ENCODE assay signal across 8 cellular contexts in the genomic region with DNA sequence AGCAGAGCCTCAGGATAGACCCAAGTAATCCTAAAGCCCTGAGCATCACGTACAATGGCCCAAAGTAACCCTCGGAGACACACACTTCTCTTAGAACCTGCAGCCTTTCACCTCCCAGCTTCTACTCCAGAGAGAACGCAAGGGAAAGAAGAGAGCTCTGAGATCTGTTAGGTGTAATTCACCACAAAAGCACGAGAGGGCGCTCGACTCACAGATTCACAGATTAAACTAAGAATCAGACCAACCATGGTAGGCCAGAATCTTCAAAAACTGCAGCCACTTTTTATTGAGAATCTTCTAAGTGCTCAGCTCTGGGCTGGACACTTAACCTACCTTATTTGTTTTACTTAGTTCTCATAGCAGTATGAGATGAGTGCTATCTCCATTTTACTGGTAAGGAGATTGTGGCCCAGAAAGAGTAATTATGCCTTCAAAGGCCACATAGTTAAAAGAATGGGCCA.
DNase-seq lines count a peak whose midpoint lies in the region; ATAC-seq and TF ChIP-seq lines count a peak whose summit lies in the region.

No MANE protein-coding gene starts in this region.

- peaks cover 4% of the 10 kb centered on the region for H3K4me1 ChIP-seq in HEK293 (ENCODE audit: control insufficient read depth, insufficient read depth, low read length)

- POLR2A ChIA-PET in HEK293 (lab: Yijun Ruan, JAX) = interaction anchor here (0.5 to 3.3 kb wide), 14 partner anchors 12 to 469 kb away, joined by 3 to 48 read pairs (median 6); a partner anchor contains a TSS

- H3K4me3 ChIP-seq in HEK293 (ENCODE audit: low read depth, low read length) (no peak overlapping the region; the same call in 1 of the 2 replicates), retinal pigment epithelial cell (ENCODE audit: low read length) (no peak overlapping the region)

- no peak for ATAC-seq in HG03045 (IDR thresholded peaks at IDR 0.05; ENCODE audit: unreplicated experiment)

- H3K27ac ChIP-seq in HEK293 (ENCODE audit: extremely low read depth, low read depth, low read length) = no peak overlapping the region

- H3K36me3 ChIP-seq in HEK293 (ENCODE audit: control insufficient read depth in 2 of 2, insufficient read depth in 1 of 2, low read length in 2 of 2) = peaks cover 6 to 28% of the 10 kb centered on the region in 2 experiments; a peak in 2 of 3 replicates

- DNase-seq in DMS114 treated with DMSO at 0.1 percent for 48 hours (lab: John Stamatoyannopoulos, UW; ENCODE audit: unreplicated experiment) = peak; percentile 84
- peak; percentile 72 for DNase-seq in NCI-H2029 (lab: John Stamatoyannopoulos, UW)
- peak; percentile 74 for DNase-seq in T1000 (lab: John Stamatoyannopoulos, UW)
- peak; percentile 94 for DNase-seq in astrocyte of the hippocampus (ENCODE audit: low read depth, low spot score)
- peak; percentile 83 to 84 for DNase-seq in hippocampal formation (lab: John Stamatoyannopoulos, UW)
- peak; percentile 34 for DNase-seq in retinal pigment epithelial cell (ENCODE audit: low read depth)

- TF ChIP-seq CTCF in HEK293 (tag by site-specific recombination; IDR thresholded peaks at IDR 0.05) (peak; percentile 61; the same call in 1 of the 2 replicates), retinal pigment epithelial cell (conservative IDR thresholded peaks at IDR 0.05; ENCODE audit: low read depth, low read length) (peak; percentile 76)

- no peaks in the 10 kb centered on the region for H3K9me3 ChIP-seq in HEK293 (ENCODE audit: control insufficient read depth, insufficient read depth, low read depth, low read length)

- CTCF ChIA-PET in HEK293 (lab: Yijun Ruan, JAX) = interaction anchor here (0.5 to 11.8 kb wide), 54 partner anchors 9 to 908 kb away, joined by 3 to 301 read pairs (median 6); a partner anchor contains a TSS

TF ChIP-seq in HEK293, 187 proteins besides CTCF, POLR2A, EP300 and RAD21:
- TF ChIP-seq ZNF596 (tag by site-specific recombination; IDR thresholded peaks at IDR 0.05) = no peak
- TF ChIP-seq KLF10 (tag by site-specific recombination; IDR thresholded peaks at IDR 0.05) = 0 out of 2 replicates have a peak, but pooled peaks have one; percentile 13
- TF ChIP-seq ZNF660 (tag by site-specific recombination; IDR thresholded peaks at IDR 0.05) = peak; percentile 94
- no peak for TF ChIP-seq ZNF514 (tag by site-specific recombination; IDR thresholded peaks at IDR 0.05)
- no peak for TF ChIP-seq ZNF133 (tag by site-specific recombination; IDR thresholded peaks at IDR 0.05)
- TF ChIP-seq, protein P1, sequence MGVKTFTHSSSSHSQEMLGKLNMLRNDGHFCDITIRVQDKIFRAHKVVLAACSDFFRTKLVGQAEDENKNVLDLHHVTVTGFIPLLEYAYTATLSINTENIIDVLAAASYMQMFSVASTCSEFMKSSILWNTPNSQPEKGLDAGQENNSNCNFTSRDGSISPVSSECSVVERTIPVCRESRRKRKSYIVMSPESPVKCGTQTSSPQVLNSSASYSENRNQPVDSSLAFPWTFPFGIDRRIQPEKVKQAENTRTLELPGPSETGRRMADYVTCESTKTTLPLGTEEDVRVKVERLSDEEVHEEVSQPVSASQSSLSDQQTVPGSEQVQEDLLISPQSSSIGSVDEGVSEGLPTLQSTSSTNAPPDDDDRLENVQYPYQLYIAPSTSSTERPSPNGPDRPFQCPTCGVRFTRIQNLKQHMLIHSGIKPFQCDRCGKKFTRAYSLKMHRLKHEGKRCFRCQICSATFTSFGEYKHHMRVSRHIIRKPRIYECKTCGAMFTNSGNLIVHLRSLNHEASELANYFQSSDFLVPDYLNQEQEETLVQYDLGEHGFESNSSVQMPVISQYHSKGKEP (tag by site-specific recombination; IDR thresholded peaks at IDR 0.05) = 0 out of 2 replicates have a peak, but pooled peaks have one; percentile 31
- 0 out of 2 replicates have a peak, but pooled peaks have one; percentile 31 for TF ChIP-seq ZNF366 (tag by site-specific recombination; conservative IDR thresholded peaks at IDR 0.05)
- peak; percentile 64 for TF ChIP-seq PRDM1 (tag by site-specific recombination; IDR thresholded peaks at IDR 0.05)
- TF ChIP-seq ZNF654 (tag by site-specific recombination; IDR thresholded peaks at IDR 0.05; ENCODE audit: low read depth) = peak; percentile 85
- TF ChIP-seq ZBTB17 (tag by site-specific recombination; IDR thresholded peaks at IDR 0.05) = peak; percentile 71
- TF ChIP-seq ZSCAN30 (tag by site-specific recombination; IDR thresholded peaks at IDR 0.05) = peak; percentile 93; the same call in 1 of the 2 replicates
- TF ChIP-seq ZNF664 (tag by site-specific recombination; IDR thresholded peaks at IDR 0.05) = peak; percentile 95
- TF ChIP-seq, protein P2, sequence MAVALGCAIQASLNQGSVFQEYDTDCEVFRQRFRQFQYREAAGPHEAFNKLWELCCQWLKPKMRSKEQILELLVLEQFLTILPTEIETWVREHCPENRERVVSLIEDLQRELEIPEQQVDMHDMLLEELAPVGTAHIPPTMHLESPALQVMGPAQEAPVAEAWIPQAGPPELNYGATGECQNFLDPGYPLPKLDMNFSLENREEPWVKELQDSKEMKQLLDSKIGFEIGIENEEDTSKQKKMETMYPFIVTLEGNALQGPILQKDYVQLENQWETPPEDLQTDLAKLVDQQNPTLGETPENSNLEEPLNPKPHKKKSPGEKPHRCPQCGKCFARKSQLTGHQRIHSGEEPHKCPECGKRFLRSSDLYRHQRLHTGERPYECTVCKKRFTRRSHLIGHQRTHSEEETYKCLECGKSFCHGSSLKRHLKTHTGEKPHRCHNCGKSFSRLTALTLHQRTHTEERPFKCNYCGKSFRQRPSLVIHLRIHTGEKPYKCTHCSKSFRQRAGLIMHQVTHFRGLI (tag by site-specific recombination; IDR thresholded peaks at IDR 0.05) = peak; percentile 11; the same call in 1 of the 2 replicates

Comparison
In these comparisons a context has a peak if more than half of its experiments do, and no peak if none do; other contexts are left out.
1. DNase-seq: peak in every context shown above with its lines; median percentile 94 in astrocyte of the hippocampus; 84 in DMS114 treated with DMSO at 0.1 percent for 48 hours; 84 in hippocampal formation; 74 in T1000; 72 in NCI-H2029; 34 in retinal pigment epithelial cell.